ENCODE assay signal across 11 cellular contexts in genomic region chr6:101391772-101392560, GRCh38. TPM values are rescaled to one million over a fixed set of nuclear protein-coding genes. Genes with fewer than 3 reads are reported as not detected.
DNase-seq lines count a peak whose midpoint lies in the region; ATAC-seq and TF ChIP-seq lines count a peak whose summit lies in the region.
"Had no signal": no experiment of that assay in that cellular context is flagged by ENCODE, and none has a peak within 500 bp of the region (broad histone marks: within the 10 kb centered on the region; RNA-seq: fewer than 3 reads in every experiment).

No MANE protein-coding gene starts in this region.

- TF ChIP-seq CTCF in BJ (IDR thresholded peaks at IDR 0.05; ENCODE audit: insufficient read depth, low read depth, low read length) (no peak), GM10266 (IDR thresholded peaks at IDR 0.05; ENCODE audit: control insufficient read depth, insufficient read depth, low read depth, missing control alignments) (no peak)

- no peaks in the 10 kb centered on the region for H3K79me1 ChIP-seq in mesendoderm (ENCODE audit: low read length)

- H3K36me3 ChIP-seq in BJ (ENCODE audit: control insufficient read depth, insufficient read depth, low read length), result no peaks in the 10 kb centered on the region
- H3K36me3 ChIP-seq in HUES6 (ENCODE audit: control insufficient read depth, insufficient read depth, low read length), result no peaks in the 10 kb centered on the region
- H3K36me3 ChIP-seq in mesendoderm (ENCODE audit: control insufficient read depth, insufficient read depth, low read length), result no peaks in the 10 kb centered on the region

- no peak for DNase-seq in BJ (ENCODE audit: low read depth)
- DNase-seq in cerebellar cortex (ENCODE audit: low spot score), result peak; percentile 50
- DNase-seq in mesendoderm, result peak; percentile 42
- no peak for DNase-seq in germinal center (ENCODE audit: low spot score)
- DNase-seq in GM10266 (ENCODE audit: extremely low spot score), result no peak
- DNase-seq: NCI-H524 treated with DMSO at 0.1 percent for 48 hours, T-helper 2 cell had no signal

- no peak for ATAC-seq in HG03432 (IDR thresholded peaks at IDR 0.05; ENCODE audit: unreplicated experiment)
- ATAC-seq in GM19395 (IDR thresholded peaks at IDR 0.05; ENCODE audit: unreplicated experiment), result no peak

- peak overlapping the region; percentile 2 for H3K18ac ChIP-seq in mesendoderm (ENCODE audit: low read length)

- peak overlapping the region; percentile 65 for H3K56ac ChIP-seq in mesendoderm (ENCODE audit: low read length)

- H2BK5ac ChIP-seq in mesendoderm (ENCODE audit: low read length), result no peak overlapping the region

- H2BK120ac ChIP-seq in mesendoderm (ENCODE audit: low read depth, low read length), result no peak overlapping the region

- CTCF ChIA-PET in BJ (lab: Yijun Ruan, JAX), result interaction anchor here (0.5 to 1.3 kb wide), 7 partner anchors 8 to 278 kb away, joined by 3 to 4 read pairs (median 3); no protein-coding TSS in a partner anchor

- peak overlapping the region; percentile 99 for H3K4me2 ChIP-seq in mesendoderm (ENCODE audit: low read length)

- H4K8ac ChIP-seq in mesendoderm (ENCODE audit: low read depth, low read length), result no peak overlapping the region

- H3K23ac ChIP-seq in mesendoderm (ENCODE audit: low read length), result no peak overlapping the region

- H4K5ac ChIP-seq in mesendoderm (ENCODE audit: low read length), result no peak overlapping the region

- H3K79me2 ChIP-seq in mesendoderm (ENCODE audit: control insufficient read depth, insufficient read depth, low read length), result no peaks in the 10 kb centered on the region

- no peak overlapping the region for H2AK5ac ChIP-seq in mesendoderm (ENCODE audit: low read length)

- H3K27ac ChIP-seq in HUES6 (ENCODE audit: low read depth, low read length) (no peak overlapping the region), mesendoderm (ENCODE audit: low read depth, low read length) (no peak overlapping the region)

- H3K9me3 ChIP-seq in HUES6 (ENCODE audit: control insufficient read depth, insufficient read depth, low read depth, low read length), result no peaks in the 10 kb centered on the region

- no peaks in the 10 kb centered on the region for H3K27me3 ChIP-seq in BJ (ENCODE audit: control insufficient read depth, insufficient read depth, low read length)
- peaks cover 75% of the 10 kb centered on the region for H3K27me3 ChIP-seq in HUES6 (ENCODE audit: control insufficient read depth, insufficient read depth, low read length)
- H3K27me3 ChIP-seq in mesendoderm (ENCODE audit: insufficient read depth, low read length, poor library complexity), result peaks cover 3% of the 10 kb centered on the region

- POLR2A ChIA-PET in BJ (lab: Charles Lee), result interaction anchor here (0.6 to 0.7 kb wide), 2 partner anchors 11 to 668 kb away, joined by 4 to 5 read pairs; no protein-coding TSS in a partner anchor

- H3K4me1 ChIP-seq in HUES6 (ENCODE audit: control insufficient read depth, insufficient read depth, low read length) (peaks cover 4% of the 10 kb centered on the region; the same call in 1 of the 2 replicates), mesendoderm (ENCODE audit: control insufficient read depth, low read depth, low read length) (peaks cover 2% of the 10 kb centered on the region)

- H3K4ac ChIP-seq in mesendoderm (ENCODE audit: low read depth, low read length), result no peak overlapping the region

- peak overlapping the region; percentile 12 for H3K9ac ChIP-seq in HUES6 (ENCODE audit: low read length)
- H3K9ac ChIP-seq in mesendoderm (ENCODE audit: low read length), result peak overlapping the region; percentile 23

- H2BK15ac ChIP-seq in mesendoderm (replicated peaks; ENCODE audit: low read depth), result no peak overlapping the region

- no CpG with 5 or more reads among the region's 23 CpGs for WGBS in mesendoderm (ENCODE audit: extremely low coverage, insufficient coverage, low lambda C conversion rate)

- peak overlapping the region; percentile 91; the same call in 1 of the 2 replicates for H3K4me3 ChIP-seq in BJ (ENCODE audit: low read depth, low read length)
- peak overlapping the region; percentile 83 for H3K4me3 ChIP-seq in HUES6 (ENCODE audit: low read depth, low read length)
- no peak overlapping the region for H3K4me3 ChIP-seq in mesendoderm (ENCODE audit: low read length)

RNA-seq across cellular contexts. Expression of gene GRIK2, which starts 1.5 kb away (rescaled TPM):
- 23.0 and 30.0 TPM in 2 replicates for polyA plus RNA-seq in BJ (2011; rRNA removed)
- polyA minus RNA-seq in BJ (2011; rRNA and poly(A)+ RNA removed), result 92.0 and 93.6 TPM in 2 replicates
- polyA plus RNA-seq in mesendoderm (2013, experiment 1 of 2), result 0.59 TPM
- 0.64 TPM for polyA plus RNA-seq in mesendoderm (2013, experiment 2 of 2)
- polyA plus RNA-seq: HepG2 had no signal

Comparison
In these comparisons a context has a peak if more than half of its experiments do, and no peak if none do; other contexts are left out.
1. DNase-seq: peak in cerebellar cortex (single experiment) and mesendoderm (single experiment); none in BJ (single experiment), germinal center (single experiment) and GM10266 (single experiment).